ENCODE assay signal across 17 cellular contexts in genomic region chr6:25122622-25123237, GRCh38.
DNase-seq lines count a peak whose midpoint lies in the region; ATAC-seq and TF ChIP-seq lines count a peak whose summit lies in the region.
"Had no signal": no experiment of that assay in that cellular context is flagged by ENCODE, and none has a peak within 500 bp of the region (broad histone marks: within the 10 kb centered on the region; RNA-seq: fewer than 3 reads in every experiment).

No MANE protein-coding gene starts in this region.

- H3K9ac ChIP-seq in skeletal muscle tissue (ENCODE audit: low read depth in 1 of 3, low read length in 3 of 3), result no peak overlapping the region
- H3K9ac ChIP-seq: BLaER1 treated with 17β-estradiol and CSF1 and Interleukin-3, amounts not matched to agents 10 nM and 100 nM had no signal

- H3K27ac ChIP-seq in ascending aorta, result peak overlapping the region; percentile 27 to 31
- H3K27ac ChIP-seq in skeletal muscle tissue (ENCODE audit: low read depth, low read length), result peak overlapping the region; percentile 56
- H3K27ac ChIP-seq: BLaER1 treated with 17β-estradiol and CSF1 and Interleukin-3, amounts not matched to agents 10 nM and 100 nM; HL-60 had no signal

- H3K4me1 ChIP-seq in ascending aorta, result peaks cover 0 to 15% of the 10 kb centered on the region in 2 donors
- peaks cover 0 to 8% (median 4%) of the 10 kb centered on the region in 3 donors for H3K4me1 ChIP-seq in skeletal muscle tissue (ENCODE audit: control insufficient read depth in 3 of 3, insufficient read depth in 3 of 3, low read length in 3 of 3)

- ATAC-seq in HG03571 (IDR thresholded peaks at IDR 0.05; ENCODE audit: unreplicated experiment), result no peak
- ATAC-seq: GM12878 had no signal

- H3K4me3 ChIP-seq in ascending aorta, result no peak overlapping the region
- no peak overlapping the region for H3K4me3 ChIP-seq in skeletal muscle tissue (ENCODE audit: low read length in 3 of 3)
- H3K4me3 ChIP-seq: BLaER1 treated with 17β-estradiol and CSF1 and Interleukin-3, amounts not matched to agents 10 nM and 100 nM; GM12878 had no signal

- intact Hi-C loops in ascending aorta (cut with DNase I), result no loop called here

- TF ChIP-seq CTCF in ascending aorta (IDR thresholded peaks at IDR 0.05), result no peak

- H3K9me3 ChIP-seq in ascending aorta, result no peaks in the 10 kb centered on the region
- H3K9me3 ChIP-seq in skeletal muscle tissue (ENCODE audit: control insufficient read depth in 3 of 3, low read length in 3 of 3), result no peaks in the 10 kb centered on the region

- H3K36me3 ChIP-seq in ascending aorta, result peaks cover 0 to 24% of the 10 kb centered on the region in 2 donors
- H3K36me3 ChIP-seq in skeletal muscle tissue (ENCODE audit: control insufficient read depth in 3 of 3, insufficient read depth in 3 of 3, low read length in 3 of 3), result peaks cover 0 to 2% (median 0%) of the 10 kb centered on the region in 3 donors

- DNase-seq in DMS53 treated with DMSO at 0.1 percent for 48 hours (lab: John Stamatoyannopoulos, UW; ENCODE audit: unreplicated experiment) (peak; percentile 23), NCI-H146 (lab: John Stamatoyannopoulos, UW) (peak; percentile 85), ascending aorta (ENCODE audit: low spot score in 2 of 2) (no peak), SIG-M5 (lab: John Stamatoyannopoulos, UW) (no peak), HUDEP-2 (lab: John Stamatoyannopoulos, UW; ENCODE audit: unreplicated experiment in 76 of 76) (no peak)
- DNase-seq: activated B cell treated with CpG ODN at 0.5 μM for 24 hours; activated naive CD4-positive, alpha-beta T cell treated with anti-CD3 and anti-CD28 coated beads, Interleukin-2, amount 10 ng/mL, durations not matched to agents 7 days and 5 days; effector CD4-positive, alpha-beta T cell; Kasumi-1; midbrain; NCI-H2107; stimulated activated CD4-positive, alpha-beta T cell treated with anti-CD3 and anti-CD28 coated beads, Interleukin-12 subunit alpha, Interleukin-12 subunit beta, amount 100 ng/mL, for 4 hours had no signal

- no peaks in the 10 kb centered on the region for H3K27me3 ChIP-seq in ascending aorta
- H3K27me3 ChIP-seq in skeletal muscle tissue (ENCODE audit: control insufficient read depth in 3 of 3, insufficient read depth in 3 of 3, low read length in 3 of 3), result no peaks in the 10 kb centered on the region
- H3K27me3 ChIP-seq: BLaER1 treated with 17β-estradiol and CSF1 and Interleukin-3, amounts not matched to agents 10 nM and 100 nM had no signal

Comparison
In these comparisons a context has a peak if more than half of its experiments do, and no peak if none do; other contexts are left out.
1. DNase-seq: peak in DMS53 treated with DMSO at 0.1 percent for 48 hours (single experiment) and NCI-H146 (single experiment); none in ascending aorta (0 of 2), SIG-M5 (single experiment) and HUDEP-2 (0 of 76).